Comparison of ENCODE assay signal across 1 cellular context in the genomic region with DNA sequence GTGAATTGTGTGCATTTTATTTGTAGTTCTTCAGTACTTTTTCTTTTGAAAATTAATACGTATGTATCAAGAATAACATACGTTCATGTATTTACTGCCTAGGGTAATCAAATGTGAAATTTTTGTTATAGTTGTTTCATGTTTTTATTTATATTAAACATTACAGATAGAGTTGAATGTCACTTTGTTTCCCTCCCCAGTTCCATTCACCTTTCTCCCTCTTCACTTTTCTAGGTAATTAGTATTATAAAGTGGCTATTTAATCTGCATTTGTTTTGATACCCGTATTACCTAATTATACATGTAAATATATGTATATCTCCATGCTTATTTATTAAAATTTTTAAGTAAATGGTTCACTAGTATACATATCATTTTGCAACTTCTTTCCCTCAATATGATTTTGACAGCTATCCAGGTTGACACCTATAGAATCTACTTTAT.
TF ChIP-seq lines count a peak whose summit lies in the region.

No MANE protein-coding gene starts in this region.

TF ChIP-seq in GM23338, 12 proteins besides CTCF, POLR2A, EP300 and RAD21 (continued from another document):
- no peak for TF ChIP-seq JUNB (IDR thresholded peaks at IDR 0.05; ENCODE audit: unreplicated experiment)
- no peak for TF ChIP-seq EZH2 (IDR thresholded peaks at IDR 0.05; ENCODE audit: low read depth, unreplicated experiment)
- no peak for TF ChIP-seq NANOG (IDR thresholded peaks at IDR 0.05; ENCODE audit: borderline replicate concordance)
- TF ChIP-seq CREB1 (CRISPR knock-in tag; IDR thresholded peaks at IDR 0.05; ENCODE audit: low read depth): no peak
- TF ChIP-seq ZNF331 (CRISPR knock-in tag; IDR thresholded peaks at IDR 0.05; ENCODE audit: low read depth): no peak
- TF ChIP-seq, protein P1, sequence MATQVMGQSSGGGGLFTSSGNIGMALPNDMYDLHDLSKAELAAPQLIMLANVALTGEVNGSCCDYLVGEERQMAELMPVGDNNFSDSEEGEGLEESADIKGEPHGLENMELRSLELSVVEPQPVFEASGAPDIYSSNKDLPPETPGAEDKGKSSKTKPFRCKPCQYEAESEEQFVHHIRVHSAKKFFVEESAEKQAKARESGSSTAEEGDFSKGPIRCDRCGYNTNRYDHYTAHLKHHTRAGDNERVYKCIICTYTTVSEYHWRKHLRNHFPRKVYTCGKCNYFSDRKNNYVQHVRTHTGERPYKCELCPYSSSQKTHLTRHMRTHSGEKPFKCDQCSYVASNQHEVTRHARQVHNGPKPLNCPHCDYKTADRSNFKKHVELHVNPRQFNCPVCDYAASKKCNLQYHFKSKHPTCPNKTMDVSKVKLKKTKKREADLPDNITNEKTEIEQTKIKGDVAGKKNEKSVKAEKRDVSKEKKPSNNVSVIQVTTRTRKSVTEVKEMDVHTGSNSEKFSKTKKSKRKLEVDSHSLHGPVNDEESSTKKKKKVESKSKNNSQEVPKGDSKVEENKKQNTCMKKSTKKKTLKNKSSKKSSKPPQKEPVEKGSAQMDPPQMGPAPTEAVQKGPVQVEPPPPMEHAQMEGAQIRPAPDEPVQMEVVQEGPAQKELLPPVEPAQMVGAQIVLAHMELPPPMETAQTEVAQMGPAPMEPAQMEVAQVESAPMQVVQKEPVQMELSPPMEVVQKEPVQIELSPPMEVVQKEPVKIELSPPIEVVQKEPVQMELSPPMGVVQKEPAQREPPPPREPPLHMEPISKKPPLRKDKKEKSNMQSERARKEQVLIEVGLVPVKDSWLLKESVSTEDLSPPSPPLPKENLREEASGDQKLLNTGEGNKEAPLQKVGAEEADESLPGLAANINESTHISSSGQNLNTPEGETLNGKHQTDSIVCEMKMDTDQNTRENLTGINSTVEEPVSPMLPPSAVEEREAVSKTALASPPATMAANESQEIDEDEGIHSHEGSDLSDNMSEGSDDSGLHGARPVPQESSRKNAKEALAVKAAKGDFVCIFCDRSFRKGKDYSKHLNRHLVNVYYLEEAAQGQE (IDR thresholded peaks at IDR 0.05; ENCODE audit: unreplicated experiment): no peak
- TF ChIP-seq STAT1 (IDR thresholded peaks at IDR 0.05; ENCODE audit: unreplicated experiment): no peak
- no peak for TF ChIP-seq ZNF462 (CRISPR knock-in tag; IDR thresholded peaks at IDR 0.05)
- no peak for TF ChIP-seq POLR2AphosphoS5 (IDR thresholded peaks at IDR 0.05; ENCODE audit: low read depth)
- no peak for TF ChIP-seq EZH2phosphoT487 (IDR thresholded peaks at IDR 0.05; ENCODE audit: unreplicated experiment)
- no peak for TF ChIP-seq ZNF114 (CRISPR knock-in tag; IDR thresholded peaks at IDR 0.05)
